8 cellular contexts compared by ENCODE assay signal in the genomic region with DNA sequence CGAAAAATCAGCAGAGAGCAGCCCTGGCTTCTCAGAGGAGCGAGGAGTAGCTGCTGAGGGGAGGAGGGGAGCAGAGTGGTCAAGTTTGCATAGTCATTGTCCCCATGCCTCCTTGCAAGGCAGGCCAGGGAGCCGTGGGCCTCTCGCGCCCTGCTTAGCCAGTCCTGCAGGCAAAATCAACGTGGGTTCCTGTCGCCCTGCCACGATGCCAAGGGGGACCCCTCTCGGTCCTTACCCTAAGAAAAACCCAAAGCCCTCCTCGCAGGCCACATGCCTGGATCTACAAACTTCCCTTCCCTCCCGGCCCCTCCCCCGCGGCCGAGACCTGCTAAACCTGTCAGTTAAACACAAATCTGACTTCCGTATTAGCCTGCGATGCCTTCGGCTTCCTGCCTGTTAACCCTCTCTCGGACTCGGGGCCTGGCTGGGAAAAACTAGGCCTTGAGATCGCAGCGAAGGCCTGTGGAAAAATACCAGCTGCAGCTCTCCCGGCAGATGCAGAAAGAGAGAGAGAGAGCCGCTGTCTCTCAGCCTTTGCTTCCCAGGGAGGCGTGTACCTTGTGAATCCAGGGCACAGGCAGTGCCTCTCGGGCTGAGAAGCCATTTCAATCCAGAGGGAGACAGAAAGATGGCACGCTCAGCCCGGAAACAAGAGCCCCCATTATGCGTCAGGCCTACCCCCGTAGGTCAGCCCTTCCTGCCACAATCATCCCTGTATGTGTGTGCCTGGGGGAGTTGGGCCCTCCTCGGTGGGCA. TPM values are rescaled to one million over a fixed set of nuclear protein-coding genes. Genes with fewer than 3 reads are reported as not detected.
DNase-seq lines count a peak whose midpoint lies in the region; ATAC-seq and TF ChIP-seq lines count a peak whose summit lies in the region.

No MANE protein-coding gene starts in this region.

- H2BK15ac ChIP-seq in IMR-90 (ENCODE audit: low read depth, low read length): peak overlapping the region; percentile 80; the same call in 2 of the 3 replicates

- peak; percentile 71 for TF ChIP-seq POLR2A in IMR-90 (IDR thresholded peaks at IDR 0.05; ENCODE audit: low read depth, low read length)

- peak overlapping the region; percentile 97 to 98 for H4K8ac ChIP-seq in IMR-90 (ENCODE audit: low read depth in 2 of 2, low read length in 2 of 2)

- peak overlapping the region; percentile 99 for H2BK120ac ChIP-seq in IMR-90 (ENCODE audit: low read depth, low read length)

- peak overlapping the region; percentile 96 for H4K5ac ChIP-seq in IMR-90 (ENCODE audit: low read depth, low read length)

- peak overlapping the region; percentile 95 for H3K23ac ChIP-seq in IMR-90 (ENCODE audit: low read depth, low read length)

- no TSS peak for BruUV-seq in IMR-90 (replicated peaks; lab: Mats Ljungman, UMichigan)

- H2BK20ac ChIP-seq in IMR-90 (ENCODE audit: low read depth, low read length): peak overlapping the region; percentile 96

- peak overlapping the region; percentile 100 for H2AK5ac ChIP-seq in IMR-90 (ENCODE audit: low read depth, low read length)

- CTCF ChIA-PET in CD8-positive, alpha-beta T cell (lab: Charles Lee): interaction anchor here (1.3 to 7.7 kb wide), 3 partner anchors 14 to 84 kb away, joined by 3 to 87 read pairs (median 36); no protein-coding TSS in a partner anchor
- CTCF ChIA-PET in IMR-90 (lab: Yijun Ruan, JAX): interaction anchor here (0.5 to 2.7 kb wide), 3 partner anchors 22 to 147 kb away, joined by 3 to 15 read pairs (median 3); no protein-coding TSS in a partner anchor

- POLR2A ChIA-PET in CD8-positive, alpha-beta T cell (lab: Charles Lee): interaction anchor here (0.6 to 2.6 kb wide), 7 partner anchors 10 to 228 kb away, joined by 3 to 9 read pairs (median 3); no protein-coding TSS in a partner anchor
- POLR2A ChIA-PET in IMR-90 (lab: Charles Lee; ENCODE audit: unreplicated experiment): interaction anchor here (0.5 to 3.4 kb wide), 7 partner anchors 19 to 83 kb away, joined by 3 to 27 read pairs (median 9); no protein-coding TSS in a partner anchor

- H3K36me3 Mint-ChIP-seq in CD8-positive, alpha-beta T cell: peaks cover 8% of the 10 kb centered on the region

- peak overlapping the region; percentile 99 for H4K91ac ChIP-seq in IMR-90 (ENCODE audit: insufficient read depth, low read depth, low read length)

- peak overlapping the region; percentile 98 for H3K4ac ChIP-seq in IMR-90 (ENCODE audit: low read depth, low read length)

- H3K9me1 ChIP-seq in IMR-90 (ENCODE audit: insufficient read depth, low read length): peaks cover 15% of the 10 kb centered on the region

- no peaks in the 10 kb centered on the region for H3K9me3 Mint-ChIP-seq in CD8-positive, alpha-beta T cell

- H3K4me3 ChIP-seq in CD8-positive, alpha-beta T cell (ENCODE audit: low read depth, low read length): peak overlapping the region; percentile 40
- no peak overlapping the region for H3K4me3 ChIP-seq in IMR-90 (ENCODE audit: insufficient read depth, low read depth, low read length)
- H3K4me3 ChIP-seq in neutrophil (ENCODE audit: low read depth in 1 of 2, low read length in 1 of 2): peak overlapping the region; percentile 50 to 62
- H3K4me3 ChIP-seq in subcutaneous abdominal adipose tissue (ENCODE audit: low read depth in 1 of 5, low read length in 5 of 5): peak overlapping the region in 2 of 5 donors; percentile 31 to 32

- peak overlapping the region; percentile 81 for H2AFZ ChIP-seq in IMR-90 (replicated peaks; ENCODE audit: low read length, poor library complexity)

- peak overlapping the region; percentile 99 for H3K14ac ChIP-seq in IMR-90 (replicated peaks; ENCODE audit: low read depth, low read length)

- H3K4me1 ChIP-seq in CD8-positive, alpha-beta T cell (ENCODE audit: insufficient read depth, low read length): peaks cover 62% of the 10 kb centered on the region
- H3K4me1 ChIP-seq in IMR-90 (ENCODE audit: control insufficient read depth, insufficient read depth, low read length): peaks cover 68% of the 10 kb centered on the region
- peaks cover 92 to 94% of the 10 kb centered on the region in 2 experiments for H3K4me1 ChIP-seq in neutrophil (ENCODE audit: control insufficient read depth in 1 of 2, insufficient read depth in 1 of 2, low read depth in 1 of 2, low read length in 1 of 2)
- H3K4me1 ChIP-seq in subcutaneous abdominal adipose tissue (ENCODE audit: control insufficient read depth in 5 of 5, insufficient read depth in 5 of 5, low read length in 5 of 5): peaks cover 23 to 96% (median 89%) of the 10 kb centered on the region in 5 donors

- peak overlapping the region; percentile 77 for H3K9ac ChIP-seq in IMR-90 (ENCODE audit: low read depth, low read length)
- H3K9ac ChIP-seq in subcutaneous abdominal adipose tissue (ENCODE audit: low read length in 5 of 5): peak overlapping the region; percentile 12 to 86 (median 76)

- no peaks in the 10 kb centered on the region for H3K9me3 ChIP-seq in CD8-positive, alpha-beta T cell (ENCODE audit: low read length)
- H3K9me3 ChIP-seq in IMR-90 (ENCODE audit: control insufficient read depth, insufficient read depth, low read length): no peaks in the 10 kb centered on the region
- no peaks in the 10 kb centered on the region for H3K9me3 ChIP-seq in neutrophil
- no peaks in the 10 kb centered on the region for H3K9me3 ChIP-seq in subcutaneous abdominal adipose tissue (ENCODE audit: control insufficient read depth in 5 of 5, low read length in 5 of 5)

- peak overlapping the region; percentile 18; the same call in 1 of the 2 replicates for H3K4me2 ChIP-seq in IMR-90 (ENCODE audit: low read depth, low read length)

- no peaks in the 10 kb centered on the region for H3K27me3 Mint-ChIP-seq in CD8-positive, alpha-beta T cell (ENCODE audit: low read depth)

- intact Hi-C loops in CD8-positive, alpha-beta T cell (cut with DNase I, micrococcal nuclease): loop anchor here (2.0 to 10.0 kb wide), 9 partner anchors 143 to 1917 kb away; a partner anchor contains a TSS
- intact Hi-C loops in IMR-90 (cut with micrococcal nuclease): loop anchor here (1.0 kb wide), 1 partner anchor 38 kb away; no protein-coding TSS in a partner anchor

- no peaks in the 10 kb centered on the region for H3K27me3 ChIP-seq in CD8-positive, alpha-beta T cell (ENCODE audit: insufficient read depth, low read length)
- H3K27me3 ChIP-seq in IMR-90 (ENCODE audit: control insufficient read depth, insufficient read depth, low read length): no peaks in the 10 kb centered on the region
- H3K27me3 ChIP-seq in neutrophil: no peaks in the 10 kb centered on the region
- H3K27me3 ChIP-seq in subcutaneous abdominal adipose tissue (ENCODE audit: control insufficient read depth in 5 of 5, insufficient read depth in 4 of 5, low read length in 5 of 5): no peaks in the 10 kb centered on the region

- TF ChIP-seq RAD21 in IMR-90 (IDR thresholded peaks at IDR 0.05; ENCODE audit: low read length): peak; percentile 11; the same call in 1 of the 2 replicates

- peak; percentile 30 for ATAC-seq in CD8-positive, alpha-beta T cell
- ATAC-seq in GM21360 (IDR thresholded peaks at IDR 0.05; ENCODE audit: unreplicated experiment) (peak; percentile 41), IMR-90 (ENCODE audit: low read depth) (peak; percentile 12)

- 19% methylated on average over 16 of the region's 30 CpGs; no CpG with 5 or more reads in 1 of the 2 experiments for WGBS in IMR-90 (ENCODE audit: extremely low coverage in 2 of 2, insufficient read length in 1 of 2), 2 experiments

- H4K20me1 ChIP-seq in IMR-90 (ENCODE audit: insufficient read depth, low read length): no peaks in the 10 kb centered on the region

- peak overlapping the region; percentile 82 for H3K4me3 Mint-ChIP-seq in CD8-positive, alpha-beta T cell

- peak overlapping the region; percentile 100 for H3K27ac Mint-ChIP-seq in CD8-positive, alpha-beta T cell

- H3K79me1 ChIP-seq in IMR-90 (ENCODE audit: low read depth in 1 of 2, low read length in 2 of 2): peaks cover 21 to 43% of the 10 kb centered on the region in 2 experiments; a peak in 3 of 4 replicates

- dilution Hi-C loops in IMR-90 (cut with HindIII; ENCODE audit: low sequenced_read_pairs, unreplicated experiment): no loop called here

- H3K27ac ChIP-seq in CD8-positive, alpha-beta T cell (ENCODE audit: low read depth, low read length): peak overlapping the region; percentile 76
- peak overlapping the region; percentile 98 for H3K27ac ChIP-seq in IMR-90 (ENCODE audit: insufficient read depth, low read length)
- peak overlapping the region; percentile 98 for H3K27ac ChIP-seq in neutrophil
- H3K27ac ChIP-seq in subcutaneous abdominal adipose tissue (ENCODE audit: low read depth, low read length): peak overlapping the region; percentile 100

- H2BK5ac ChIP-seq in IMR-90 (ENCODE audit: low read depth, low read length, poor library complexity, severe bottlenecking): peak overlapping the region; percentile 93

- peaks cover 41% of the 10 kb centered on the region for H3K4me1 Mint-ChIP-seq in CD8-positive, alpha-beta T cell (ENCODE audit: low read depth)

- DNase-seq in CD8-positive, alpha-beta T cell: peak; percentile 32 to 82 (median 59)
- DNase-seq in IMR-90 (peak; percentile 94), RPMI7951 (ENCODE audit: low read depth) (peak; percentile 99), activated gamma-delta T cell (lab: John Stamatoyannopoulos, UW) (peak; percentile 21), foreskin melanocyte (peak; percentile 97)

- in situ Hi-C loops in IMR-90 (cut with MboI; ENCODE audit: low sequenced_read_pairs): no loop called here

- peak overlapping the region; percentile 99 for H2AK9ac ChIP-seq in IMR-90 (replicated peaks; ENCODE audit: low read depth, low read length, poor library complexity)

- H3K36me3 ChIP-seq in CD8-positive, alpha-beta T cell (ENCODE audit: insufficient read depth, low read length): no peaks in the 10 kb centered on the region
- H3K36me3 ChIP-seq in IMR-90 (ENCODE audit: control insufficient read depth, insufficient read depth, low read length): no peaks in the 10 kb centered on the region
- H3K36me3 ChIP-seq in neutrophil: no peaks in the 10 kb centered on the region
- H3K36me3 ChIP-seq in subcutaneous abdominal adipose tissue (ENCODE audit: control insufficient read depth in 5 of 5, insufficient read depth in 5 of 5, low read length in 5 of 5): no peaks in the 10 kb centered on the region

- H3K56ac ChIP-seq in IMR-90 (ENCODE audit: extremely low read depth, insufficient read depth, low read length): peak overlapping the region; percentile 88

- H3K18ac ChIP-seq in IMR-90 (ENCODE audit: low read depth, low read length): peak overlapping the region; percentile 73

- TF ChIP-seq CTCF in CD8-positive, alpha-beta T cell (IDR thresholded peaks at IDR 0.05): no peak
- TF ChIP-seq CTCF in IMR-90 (conservative IDR thresholded peaks at IDR 0.05; ENCODE audit: low read depth, low read length) (no peak), neutrophil (IDR thresholded peaks at IDR 0.05) (no peak)

TF ChIP-seq in IMR-90, 13 proteins besides CTCF, POLR2A, EP300 and RAD21 (continues in another document):
- TF ChIP-seq CEBPB (IDR thresholded peaks at IDR 0.05; ENCODE audit: low read depth, low read length): no peak
- TF ChIP-seq MXI1 (IDR thresholded peaks at IDR 0.05; ENCODE audit: borderline replicate concordance, low read depth, low read length): 0 out of 2 replicates have a peak, but pooled peaks have one; percentile 17

RNA-seq across cellular contexts. Expression of a gene that starts 1.0 kb away (rescaled TPM):
- 10 to 100 TPM; 23.2 to 27.0 TPM for total RNA-seq in CD8-positive, alpha-beta T cell
- 23.6 and 24.0 TPM in 2 replicates for total RNA-seq in IMR-90 (2012; rRNA removed)
- polyA plus RNA-seq in IMR-90 (2012; rRNA removed): 28.2 and 28.3 TPM in 2 replicates
- 12.6 and 14.1 TPM in 2 replicates for polyA plus RNA-seq in IMR-90 (2012; cell fraction: cytosol; rRNA removed)
- 43.6 and 72.5 TPM in 2 replicates for polyA plus RNA-seq in IMR-90 (2012; cell fraction: nucleus; rRNA removed; ENCODE audit: low replicate concordance)
- 26.6 and 36.0 TPM in 2 replicates for total RNA-seq in RPMI7951 (2014; rRNA removed; shearing (Covaris generic))

Comparison
In these comparisons a context has a peak if more than half of its experiments do, and no peak if none do; other contexts are left out.
1. DNase-seq: peak in every context shown above with its lines; median percentile 99 in RPMI7951; 97 in foreskin melanocyte; 94 in IMR-90; 59 in CD8-positive, alpha-beta T cell; 21 in activated gamma-delta T cell.